ENCODE assay signal across 27 cellular contexts in genomic region chr7:158424531-158424930, GRCh38.
"Had no signal": no experiment of that assay in that cellular context is flagged by ENCODE, and none has a peak within 500 bp of the region (broad histone marks: within the 10 kb centered on the region; RNA-seq: fewer than 3 reads in every experiment).

No MANE protein-coding gene starts in this region.

- ATAC-seq: activated CD8-positive, alpha-beta memory T cell treated with anti-CD3 and anti-CD28 coated beads, Interleukin-2, amount 10 ng/mL, durations not matched to agents 7 days and 5 days; K562; Panc1; Right ventricle myocardium inferior; WTC11 had no signal

- H3K4me1 ChIP-seq: SJCRH30 had no signal

- H3K36me3 ChIP-seq: SJCRH30 had no signal

- H3K4me3 Mint-ChIP-seq: activated CD4-positive, alpha-beta T cell treated with anti-CD3 and anti-CD28 coated beads, Interleukin-2, amount 10 ng/mL, durations not matched to agents 24 days and 14 days; activated CD8-positive, alpha-beta memory T cell treated with anti-CD3 and anti-CD28 coated beads, Interleukin-2, amount 10 ng/mL, durations not matched to agents 7 days and 5 days; activated naive CD4-positive, alpha-beta T cell treated with anti-CD3 and anti-CD28 coated beads for 36 hours; activated naive CD8-positive, alpha-beta T cell; activated T-cell treated with anti-CD3 and anti-CD28 coated beads, Interleukin-2, amount 50 U/mL, for 24 hours; activated T-helper 1 cell treated with anti-CD3 and anti-CD28 coated beads, Interleukin-12 subunit alpha, Interleukin-12 subunit beta, Interleukin-2, Interleukin-4 antibody, amounts not matched to agents 30 ng/mL and 10 ng/mL and 1 ng/mL, durations not matched to agents 14 hours and 24 hours and 36 hours; WTC11 had no signal

- H3K4me3 ChIP-seq: K562, SJCRH30 had no signal

- H3K9ac ChIP-seq: SK-N-SH had no signal

- H3K9me3 Mint-ChIP-seq: activated CD4-positive, alpha-beta T cell treated with anti-CD3 and anti-CD28 coated beads, Interleukin-2, amount 10 ng/mL, durations not matched to agents 24 days and 14 days; activated naive CD4-positive, alpha-beta T cell treated with anti-CD3 and anti-CD28 coated beads for 36 hours; activated T-cell treated with anti-CD3 and anti-CD28 coated beads, Interleukin-2, amount 50 U/mL, for 24 hours; activated T-helper 1 cell treated with anti-CD3 and anti-CD28 coated beads, Interleukin-12 subunit alpha, Interleukin-12 subunit beta, Interleukin-2, Interleukin-4 antibody, amounts not matched to agents 30 ng/mL and 10 ng/mL and 1 ng/mL, durations not matched to agents 14 hours and 24 hours and 36 hours; WTC11 had no signal

- H3K27me3 Mint-ChIP-seq: activated CD4-positive, alpha-beta T cell treated with anti-CD3 and anti-CD28 coated beads, Interleukin-2, amount 10 ng/mL, durations not matched to agents 24 days and 14 days; activated CD8-positive, alpha-beta memory T cell treated with anti-CD3 and anti-CD28 coated beads, Interleukin-2, amount 10 ng/mL, durations not matched to agents 7 days and 5 days; activated naive CD8-positive, alpha-beta T cell had no signal

- DNase-seq: activated CD4-positive, alpha-beta T cell treated with anti-CD3 and anti-CD28 coated beads for 1 hour; activated CD4-positive, alpha-beta T cell treated with anti-CD3 and anti-CD28 coated beads, Interleukin-2, amount 10 ng/mL, durations not matched to agents 24 days and 14 days; activated CD4-positive, alpha-beta T cell treated with anti-CD3 and anti-CD28 coated beads, Interleukin-2, amount 50 U/mL, for 48 hours; activated CD8-positive, alpha-beta memory T cell treated with anti-CD3 and anti-CD28 coated beads, Interleukin-2, amount 10 ng/mL, durations not matched to agents 7 days and 5 days; activated gamma-delta T cell; activated naive CD4-positive, alpha-beta T cell treated with anti-CD3 and anti-CD28 coated beads for 36 hours; activated T-cell treated with anti-CD3 and anti-CD28 coated beads, Interleukin-2, amount 50 U/mL, for 24 hours; caudate nucleus; Karpas-422; MM.1S; NCI-H1105 treated with DMSO at 0.1 percent for 48 hours; NCI-H1436 treated with DMSO at 0.1 percent for 48 hours; NCI-H187; NCI-H2081; NCI-H510A treated with DMSO at 0.1 percent for 48 hours; NCI-H69; NK-92 treated with Interleukin-12 subunit alpha and Interleukin-12 subunit beta, amount 100 ng/mL, for 24 hours; OCI-M1; RPMI8226; SJCRH30; SK-N-SH had no signal

- H3K4me1 Mint-ChIP-seq: activated CD4-positive, alpha-beta T cell treated with anti-CD3 and anti-CD28 coated beads, Interleukin-2, amount 10 ng/mL, durations not matched to agents 24 days and 14 days; activated CD8-positive, alpha-beta memory T cell treated with anti-CD3 and anti-CD28 coated beads, Interleukin-2, amount 10 ng/mL, durations not matched to agents 7 days and 5 days; WTC11 had no signal

- H3K27ac ChIP-seq: SJCRH30 had no signal

- H3K36me3 Mint-ChIP-seq: activated CD8-positive, alpha-beta memory T cell treated with anti-CD3 and anti-CD28 coated beads, Interleukin-2, amount 10 ng/mL, durations not matched to agents 7 days and 5 days; activated naive CD8-positive, alpha-beta T cell; WTC11 had no signal

- H3K27ac Mint-ChIP-seq: activated CD4-positive, alpha-beta T cell treated with anti-CD3 and anti-CD28 coated beads, Interleukin-2, amount 10 ng/mL, durations not matched to agents 24 days and 14 days; activated CD8-positive, alpha-beta memory T cell treated with anti-CD3 and anti-CD28 coated beads, Interleukin-2, amount 10 ng/mL, durations not matched to agents 7 days and 5 days; activated naive CD4-positive, alpha-beta T cell treated with anti-CD3 and anti-CD28 coated beads for 36 hours; activated naive CD8-positive, alpha-beta T cell; activated T-cell treated with anti-CD3 and anti-CD28 coated beads, Interleukin-2, amount 50 U/mL, for 24 hours; activated T-helper 1 cell treated with anti-CD3 and anti-CD28 coated beads, Interleukin-12 subunit alpha, Interleukin-12 subunit beta, Interleukin-2, Interleukin-4 antibody, amounts not matched to agents 30 ng/mL and 10 ng/mL and 1 ng/mL, durations not matched to agents 14 hours and 24 hours and 36 hours; WTC11 had no signal

- H3K4me2 ChIP-seq: SK-N-SH had no signal

- H3K9me3 ChIP-seq: SJCRH30 had no signal
